15 cellular contexts compared by ENCODE assay signal in genomic region chr6:83847179-83847578, GRCh38. TPM values are rescaled to one million over a fixed set of nuclear protein-coding genes. Genes with fewer than 3 reads are reported as not detected.
DNase-seq lines count a peak whose midpoint lies in the region; ATAC-seq and TF ChIP-seq lines count a peak whose summit lies in the region.
"Had no signal": no experiment of that assay in that cellular context is flagged by ENCODE, and none has a peak within 500 bp of the region (broad histone marks: within the 10 kb centered on the region; RNA-seq: fewer than 3 reads in every experiment).

No MANE protein-coding gene starts in this region.

- H3K27ac ChIP-seq in MM.1S (ENCODE audit: low read length): no peak overlapping the region
- H3K27ac ChIP-seq: BLaER1, coronary artery, gastrocnemius medialis, left lung had no signal

- TF ChIP-seq CTCF in MM.1S (IDR thresholded peaks at IDR 0.05; ENCODE audit: low read length): no peak

- H3K9me3 ChIP-seq in MM.1S (replicated peaks; ENCODE audit: insufficient read depth, low read length): no peaks in the 10 kb centered on the region
- H3K9me3 ChIP-seq: BLaER1, gastrocnemius medialis, left lung had no signal

- no peaks in the 10 kb centered on the region for H3F3A ChIP-seq in MM.1S (ENCODE audit: insufficient read depth, low read length)

- ATAC-seq in GM18502 (IDR thresholded peaks at IDR 0.05; ENCODE audit: poor library complexity, unreplicated experiment) (peak; percentile 96), GM19438 (IDR thresholded peaks at IDR 0.05; ENCODE audit: low read depth, unreplicated experiment) (peak; percentile 54), HG02840 (IDR thresholded peaks at IDR 0.05; ENCODE audit: low FRiP score, unreplicated experiment) (peak; percentile 94), HG03565 (IDR thresholded peaks at IDR 0.05; ENCODE audit: unreplicated experiment) (peak; percentile 90), HG03095 (IDR thresholded peaks at IDR 0.05; ENCODE audit: unreplicated experiment) (no peak)
- ATAC-seq: gastrocnemius medialis, left lung had no signal

- H3K36me3 ChIP-seq in MM.1S (replicated peaks; ENCODE audit: insufficient read depth, low read length): no peaks in the 10 kb centered on the region
- H3K36me3 ChIP-seq: BLaER1, gastrocnemius medialis, left lung had no signal

- no peak overlapping the region for H3K4me3 ChIP-seq in MM.1S (ENCODE audit: low read length)
- H3K4me3 ChIP-seq: BLaER1, coronary artery, gastrocnemius medialis, left lung had no signal

- no peaks in the 10 kb centered on the region for H3K9me2 ChIP-seq in MM.1S (replicated peaks; ENCODE audit: insufficient read depth, low read length)

- DNase-seq in SW480 (ENCODE audit: low spot score) (no peak), dermis blood vessel endothelial cell (no peak), MM.1S (no peak)
- DNase-seq: gastrocnemius medialis, left lung, NCI-H446 treated with DMSO at 0.1 percent for 48 hours, SIG-M5 had no signal

- H3K4me2 ChIP-seq in MM.1S (ENCODE audit: low read depth, low read length): no peak overlapping the region
- H3K4me2 ChIP-seq: BLaER1 had no signal

- H2AFZ ChIP-seq in MM.1S (ENCODE audit: low read length): no peak overlapping the region

- no peaks in the 10 kb centered on the region for H3K4me1 ChIP-seq in MM.1S (ENCODE audit: low read length)
- H3K4me1 ChIP-seq: BLaER1, gastrocnemius medialis, left lung had no signal

- H4K20me1 ChIP-seq in MM.1S (ENCODE audit: insufficient read depth, low read length): no peaks in the 10 kb centered on the region
- H4K20me1 ChIP-seq: BLaER1 had no signal

- H3K27me3 ChIP-seq in MM.1S (replicated peaks; ENCODE audit: insufficient read depth, low read length): no peaks in the 10 kb centered on the region
- H3K27me3 ChIP-seq: BLaER1 had no signal

- H3K79me2 ChIP-seq in MM.1S (ENCODE audit: low read length): no peaks in the 10 kb centered on the region

- H3K9ac ChIP-seq in MM.1S (ENCODE audit: low read length): no peak overlapping the region
- H3K9ac ChIP-seq: BLaER1 had no signal

RNA-seq across cellular contexts. Expression of gene RIPPLY2, which starts 6.0 kb away (rescaled TPM):
- total RNA-seq in dermis blood vessel endothelial cell: 0.42 TPM in 1 of 2 replicates, not detected in the other
- total RNA-seq: gastrocnemius medialis, left lung, omental fat pad had no signal

RNA-seq across cellular contexts. Expression of gene CYB5R4, which starts 12.3 kb away (rescaled TPM):
- total RNA-seq in dermis blood vessel endothelial cell: 2.9 and 13.7 TPM in 2 replicates
